ENCODE assay signal across 1 cellular context in the genomic region with DNA sequence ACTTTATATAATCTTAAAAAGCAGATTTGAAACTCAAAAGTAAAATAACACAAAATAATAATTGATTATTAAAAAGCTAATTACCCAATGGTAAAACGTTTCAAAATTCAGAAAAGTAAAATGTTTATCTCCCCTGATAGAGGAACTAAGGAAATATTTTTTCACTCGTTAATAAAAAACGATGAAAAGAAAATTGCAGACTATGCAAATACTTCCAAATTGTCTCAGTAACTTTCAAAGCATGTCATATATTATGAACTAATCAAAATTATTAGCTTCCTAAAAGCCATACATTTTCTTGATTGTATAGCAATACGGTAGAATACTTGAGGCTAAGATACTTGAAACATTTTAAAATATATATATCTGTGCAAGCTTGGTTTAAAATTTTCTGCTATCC.
TF ChIP-seq lines count a peak whose summit lies in the region.

No MANE protein-coding gene starts in this region.

TF ChIP-seq in HepG2, 621 proteins besides CTCF, POLR2A, EP300 and RAD21 (continued from another document):
- TF ChIP-seq ZMAT5 (CRISPR knock-in tag; IDR thresholded peaks at IDR 0.05; ENCODE audit: borderline replicate concordance, low read depth) = no peak
